In genomic region chr2:23824777-23825212, GRCh38 we compare ENCODE assay signal across 8 cellular contexts.
A peak's percentile ranks its signal among the peaks of the same experiment; 100 is the strongest.
DNase-seq lines count a peak whose midpoint lies in the region; ATAC-seq, FAIRE-seq and TF ChIP-seq lines count a peak whose summit lies in the region.

No MANE protein-coding gene starts in this region.

- peak; percentile 57 to 74 for DNase-seq in cardiac muscle cell (ENCODE audit: low read depth in 1 of 2, low spot score in 1 of 2)
- no peak for DNase-seq in Right ventricle myocardium superior
- peak; percentile 32 for DNase-seq in HEK293T (ENCODE audit: extremely low spot score)
- DNase-seq in NCI-H526 treated with DMSO at 0.1 percent for 48 hours (lab: John Stamatoyannopoulos, UW) = peak; percentile 22
- DNase-seq in astrocyte of the hippocampus (ENCODE audit: low read depth, low spot score) = peak; percentile 72
- DNase-seq in keratinocyte (ENCODE audit: low read depth, low spot score) = no peak
- DNase-seq in thoracic aorta (ENCODE audit: low spot score) = no peak

- H3K27ac ChIP-seq in cardiac muscle cell = no peak overlapping the region
- H3K27ac ChIP-seq in keratinocyte (ENCODE audit: control insufficient read depth, insufficient read depth, low read length) = peak overlapping the region; percentile 19
- H3K27ac ChIP-seq in thoracic aorta = no peak overlapping the region

- intact Hi-C loops in Right ventricle myocardium superior (cut with DNase I) = loop anchor here (10.0 kb wide), 1 partner anchor 260 kb away; the partner anchor contains the start of gene TP53I3

- dilution Hi-C loops in keratinocyte (cut with MboI; ENCODE audit: extremely low pct_ligation_motif_present, low sequenced_read_pairs) = no loop called here

- H3K27me3 ChIP-seq in cardiac muscle cell (no peaks in the 10 kb centered on the region), keratinocyte (ENCODE audit: control insufficient read depth, extremely low read depth, insufficient read depth, low read length) (no peaks in the 10 kb centered on the region), thoracic aorta (replicated peaks; ENCODE audit: insufficient read depth) (no peaks in the 10 kb centered on the region)

- H3K4me1 ChIP-seq in cardiac muscle cell (ENCODE audit: low read depth) = no peaks in the 10 kb centered on the region
- H3K4me1 ChIP-seq in keratinocyte (ENCODE audit: control insufficient read depth, extremely low read depth, insufficient read depth, low read length) = peaks cover 8% of the 10 kb centered on the region
- H3K4me1 ChIP-seq in thoracic aorta (ENCODE audit: control insufficient read depth in 1 of 2, low read depth in 2 of 2) = no peaks in the 10 kb centered on the region

- no peak overlapping the region for H3K4me2 ChIP-seq in keratinocyte (ENCODE audit: control insufficient read depth, extremely low read depth, insufficient read depth, low read depth, low read length)

- no peak overlapping the region for H3K9ac ChIP-seq in keratinocyte (ENCODE audit: control insufficient read depth, extremely low read depth, insufficient read depth, low read length)

- no peaks in the 10 kb centered on the region for H3K79me2 ChIP-seq in keratinocyte (ENCODE audit: control insufficient read depth, insufficient read depth, low read length)

- ATAC-seq in Right ventricle myocardium superior (ENCODE audit: poor library complexity) (no peak), thoracic aorta (ENCODE audit: insufficient number of reproducible peaks, low FRiP score, low read depth) (no peak), GM19397 (IDR thresholded peaks at IDR 0.05; ENCODE audit: unreplicated experiment) (no peak)

- no peaks in the 10 kb centered on the region for H4K20me1 ChIP-seq in keratinocyte (ENCODE audit: control insufficient read depth, extremely low read depth, insufficient read depth, low read length)

- TF ChIP-seq CTCF in cardiac muscle cell (IDR thresholded peaks at IDR 0.05; ENCODE audit: low read depth, low read length) (peak; percentile 69), keratinocyte (optimal IDR thresholded peaks at IDR 0.05 in 1 of 3, IDR thresholded peaks at IDR 0.05 in 1 of 3, conservative IDR thresholded peaks at IDR 0.05 in 1 of 3; ENCODE audit: extremely low read depth in 1 of 3, insufficient read depth in 2 of 3, low read length in 3 of 3) (peak in 2 of 3 experiments; percentile 54 to 57), thoracic aorta (IDR thresholded peaks at IDR 0.05) (peak; percentile 45)

- no peak for FAIRE-seq in keratinocyte (lab: Jason Lieb, UNC)

- H3K4me3 ChIP-seq in cardiac muscle cell (no peak overlapping the region), keratinocyte (ENCODE audit: control insufficient read depth in 2 of 3, extremely low read depth in 1 of 3, insufficient read depth in 2 of 3, low read depth in 1 of 3, low read length in 3 of 3) (no peak overlapping the region), thoracic aorta (no peak overlapping the region)

- no peaks in the 10 kb centered on the region for H3K9me3 ChIP-seq in cardiac muscle cell (ENCODE audit: low read depth)
- H3K9me3 ChIP-seq in keratinocyte (ENCODE audit: control insufficient read depth, low read depth, low read length) = no peaks in the 10 kb centered on the region
- no peaks in the 10 kb centered on the region for H3K9me3 ChIP-seq in thoracic aorta

- CTCF ChIA-PET in HEK293T (lab: Yijun Ruan, JAX) = interaction anchor here (0.6 to 2.7 kb wide), 16 partner anchors 21 to 1124 kb away, joined by 3 to 17 read pairs (median 4); partner anchors contain the start of gene ATAD2B

- H3K36me3 ChIP-seq in cardiac muscle cell = peaks cover 18% of the 10 kb centered on the region
- H3K36me3 ChIP-seq in keratinocyte (ENCODE audit: control insufficient read depth in 2 of 2, extremely low read depth in 1 of 2, insufficient read depth in 2 of 2, low read length in 2 of 2) = peaks cover 2 to 7% of the 10 kb centered on the region in 2 experiments
- H3K36me3 ChIP-seq in thoracic aorta = peaks cover 6% of the 10 kb centered on the region

- POLR2A ChIA-PET in HEK293T (lab: Yijun Ruan, JAX) = interaction anchor here (1.0 to 1.3 kb wide), 3 partner anchors 102 to 259 kb away, joined by 4 to 7 read pairs (median 4); partner anchors contain the start of genes ATAD2B, TP53I3 and WDCP

- no peak overlapping the region for H2AFZ ChIP-seq in keratinocyte (ENCODE audit: control insufficient read depth, low read length)

- no peaks in the 10 kb centered on the region for H3K9me1 ChIP-seq in keratinocyte (ENCODE audit: control insufficient read depth, extremely low read depth, insufficient read depth, low read length)

TF ChIP-seq in HEK293T, 16 proteins besides CTCF, POLR2A, EP300 and RAD21:
- TF ChIP-seq L3MBTL2 (conservative IDR thresholded peaks at IDR 0.05) (no peak), ZNF384 (IDR thresholded peaks at IDR 0.05) (peak; percentile 86)
TF ChIP-seq in HEK293T: peak in this region for 1.

Comparison
In these comparisons a context has a peak if more than half of its experiments do, and no peak if none do; other contexts are left out.
1. DNase-seq: peak in cardiac muscle cell (2 of 2), HEK293T (single experiment), NCI-H526 treated with DMSO at 0.1 percent for 48 hours (single experiment) and astrocyte of the hippocampus (single experiment); none in Right ventricle myocardium superior (single experiment), keratinocyte (single experiment) and thoracic aorta (single experiment).
2. Peak in every context shown above with its lines, with median percentiles within 50 percentile points of each other: CTCF ChIP-seq.